8 cellular contexts compared by ENCODE assay signal in genomic region chr9:128276008-128276573, GRCh38. TPM values are rescaled to one million over a fixed set of nuclear protein-coding genes. Genes with fewer than 3 reads are reported as not detected.
A peak's percentile ranks its signal among the peaks of the same experiment; 100 is the strongest.
DNase-seq lines count a peak whose midpoint lies in the region; ATAC-seq, FAIRE-seq and TF ChIP-seq lines count a peak whose summit lies in the region.

Gene SWI5 (plus strand): TSS chr9:128276276.

- H3K4me1 ChIP-seq in HUES48 (ENCODE audit: control insufficient read depth, insufficient read depth, low read length) = 0 out of 2 replicates have a peak, but pooled peaks cover 4% of the 10 kb centered on the region
- peaks cover 16% of the 10 kb centered on the region for H3K4me1 ChIP-seq in NT2/D1 (ENCODE audit: insufficient read depth, insufficient read length)
- H3K4me1 ChIP-seq in H1 (replicated peaks in 1 of 4; ENCODE audit: control insufficient read depth in 3 of 4, insufficient read depth in 4 of 4, low read length in 3 of 4) = peaks cover 0 to 4% (median 3%) of the 10 kb centered on the region in 4 experiments; a peak in 5 of 7 replicates
- peaks cover 2% of the 10 kb centered on the region for H3K4me1 ChIP-seq in mesendoderm (ENCODE audit: control insufficient read depth, low read depth, low read length)

- no peak within 1 kb of the TSS for H2BK15ac ChIP-seq in H1 (ENCODE audit: low read length)
- no peak within 1 kb of the TSS for H2BK15ac ChIP-seq in mesendoderm (replicated peaks; ENCODE audit: low read depth)

- H4K5ac ChIP-seq in H1 (ENCODE audit: insufficient read length, low read depth, low read length) (peak within 1 kb of the TSS; percentile 13), mesendoderm (ENCODE audit: low read length) (peak within 1 kb of the TSS; percentile 91)

- H3K23ac ChIP-seq in H1 (ENCODE audit: insufficient read length) (no peak within 1 kb of the TSS), mesendoderm (ENCODE audit: low read length) (peak within 1 kb of the TSS; percentile 89)

- TF ChIP-seq CTCF in Calu3 (IDR thresholded peaks at IDR 0.05; ENCODE audit: unreplicated experiment) = no peak
- TF ChIP-seq CTCF in H1 (IDR thresholded peaks at IDR 0.05; ENCODE audit: control extremely low read depth in 1 of 3, insufficient read depth in 1 of 3, low read depth in 1 of 3, low read length in 3 of 3) = no peak

- 1% methylated on average over 38 of the region's 38 CpGs; no CpG with 5 or more reads in 1 of the 2 experiments for WGBS in H1 (ENCODE audit: extremely low coverage in 1 of 2, insufficient coverage in 1 of 2, insufficient read length in 1 of 2, insufficient replicate concordance in 2 of 2, low coverage in 1 of 2, low lambda C conversion rate in 2 of 2, missing lambda C conversion rate in 1 of 2), 2 experiments
- WGBS in mesendoderm (ENCODE audit: extremely low coverage, insufficient coverage, low lambda C conversion rate) = no CpG with 5 or more reads among the region's 38 CpGs

- POLR2A ChIA-PET in H1 (lab: Charles Lee; ENCODE audit: partially characterized antibody) = interaction anchor here (0.6 to 1.9 kb wide), 16 partner anchors 9 to 276 kb away, joined by 3 to 9 read pairs (median 4); partner anchors contain the start of genes CERCAM, GLE1, SPTAN1 and URM1

- H3K4ac ChIP-seq in H1 (replicated peaks; ENCODE audit: insufficient read length, low read depth, low read length) = peak within 1 kb of the TSS; percentile 47
- H3K4ac ChIP-seq in mesendoderm (ENCODE audit: low read depth, low read length) = peak within 1 kb of the TSS; percentile 93

- FAIRE-seq in H1 (lab: Jason Lieb, UNC) = no peak

- no peaks in the 10 kb centered on the region for H3K27me3 ChIP-seq in HUES48 (ENCODE audit: control insufficient read depth, insufficient read depth, low read length)
- H3K27me3 ChIP-seq in NT2/D1 (ENCODE audit: insufficient read depth, insufficient read length) = no peaks in the 10 kb centered on the region
- no peaks in the 10 kb centered on the region for H3K27me3 ChIP-seq in H1 (replicated peaks in 1 of 4; ENCODE audit: control insufficient read depth in 3 of 4, extremely low read depth in 1 of 4, insufficient read depth in 3 of 4, low read length in 3 of 4)
- no peaks in the 10 kb centered on the region for H3K27me3 ChIP-seq in mesendoderm (ENCODE audit: insufficient read depth, low read length, poor library complexity)

- H2BK5ac ChIP-seq in H1 (ENCODE audit: low read depth, low read length) = peak within 1 kb of the TSS; percentile 75
- H2BK5ac ChIP-seq in mesendoderm (ENCODE audit: low read length) = peak within 1 kb of the TSS; percentile 65

- intact Hi-C loops in Calu3 (cut with micrococcal nuclease; ENCODE audit: unreplicated experiment) = no loop called here

- H4K8ac ChIP-seq in H1 (ENCODE audit: extremely low read depth, insufficient read depth, low read length) = peak within 1 kb of the TSS; percentile 94
- H4K8ac ChIP-seq in mesendoderm (ENCODE audit: low read depth, low read length) = peak within 1 kb of the TSS; percentile 84

- no peak within 1 kb of the TSS for H3K14ac ChIP-seq in H1 (ENCODE audit: insufficient read length)

- TF ChIP-seq EP300 in H1 (IDR thresholded peaks at IDR 0.05; ENCODE audit: borderline replicate concordance in 1 of 2, low read depth in 2 of 2, low read length in 2 of 2) = no peak

- peak within 1 kb of the TSS; percentile 68 for H2BK12ac ChIP-seq in H1 (ENCODE audit: low read depth, low read length)

- H2BK120ac ChIP-seq in H1 (replicated peaks; ENCODE audit: low read depth, low read length) (no peak within 1 kb of the TSS), mesendoderm (ENCODE audit: low read depth, low read length) (no peak within 1 kb of the TSS)

- H2AK5ac ChIP-seq in H1 (ENCODE audit: low read depth, low read length) (no peak within 1 kb of the TSS), mesendoderm (ENCODE audit: low read length) (peak within 1 kb of the TSS; percentile 58)

- no peaks in the 10 kb centered on the region for H3K9me3 ChIP-seq in HUES48 (ENCODE audit: control insufficient read depth, insufficient read depth, low read length)
- H3K9me3 ChIP-seq in NT2/D1 (ENCODE audit: insufficient read depth, low read length) = no peaks in the 10 kb centered on the region
- no peaks in the 10 kb centered on the region for H3K9me3 ChIP-seq in H1 (ENCODE audit: insufficient read depth in 2 of 2, low read depth in 1 of 2, low read length in 1 of 2)

- peaks cover 11% of the 10 kb centered on the region for H3K23me2 ChIP-seq in H1 (ENCODE audit: low read depth, low read length)

- H3K9ac ChIP-seq in HUES48 (ENCODE audit: low read depth, low read length) (peak within 1 kb of the TSS; percentile 71), NT2/D1 (ENCODE audit: insufficient read length, low read depth) (peak within 1 kb of the TSS; percentile 96), H1 (replicated peaks in 1 of 4; ENCODE audit: extremely low read depth in 1 of 4, low read depth in 3 of 4, low read length in 3 of 4) (peak within 1 kb of the TSS in 3 of 4 experiments; percentile 69 to 78 (median 75); a peak in 6 of 7 replicates), mesendoderm (ENCODE audit: low read length) (peak within 1 kb of the TSS; percentile 98)

- peak within 1 kb of the TSS; percentile 90 to 94 for H3K4me2 ChIP-seq in H1 (ENCODE audit: insufficient read depth in 1 of 2, low read depth in 2 of 2, low read length in 2 of 2)
- H3K4me2 ChIP-seq in mesendoderm (ENCODE audit: low read length) = peak within 1 kb of the TSS; percentile 99

- peak within 1 kb of the TSS; percentile 63 for H3K56ac ChIP-seq in H1 (replicated peaks; ENCODE audit: insufficient read length, low read depth, low read length)
- peak within 1 kb of the TSS; percentile 97 for H3K56ac ChIP-seq in mesendoderm (ENCODE audit: low read length)

- H3K4me3 Mint-ChIP-seq in Calu3 (ENCODE audit: low read depth, unreplicated experiment) = peak within 1 kb of the TSS; percentile 77
- peak within 1 kb of the TSS; percentile 94 for H3K4me3 Mint-ChIP-seq in activated CD8-positive, alpha-beta memory T cell treated with anti-CD3 and anti-CD28 coated beads, Interleukin-2, amount 10 ng/mL, durations not matched to agents 7 days and 5 days

- H3K9me3 Mint-ChIP-seq in Calu3 (ENCODE audit: low read depth, unreplicated experiment) = no peaks in the 10 kb centered on the region
- H3K9me3 Mint-ChIP-seq in activated CD8-positive, alpha-beta memory T cell treated with anti-CD3 and anti-CD28 coated beads, Interleukin-2, amount 10 ng/mL, durations not matched to agents 7 days and 5 days (ENCODE audit: low read depth) = no peaks in the 10 kb centered on the region

- H3K27ac Mint-ChIP-seq in Calu3 (ENCODE audit: unreplicated experiment) = peak within 1 kb of the TSS; percentile 86
- peak within 1 kb of the TSS; percentile 92 for H3K27ac Mint-ChIP-seq in activated CD8-positive, alpha-beta memory T cell treated with anti-CD3 and anti-CD28 coated beads, Interleukin-2, amount 10 ng/mL, durations not matched to agents 7 days and 5 days

- peak; percentile 98 for DNase-seq in Calu3
- peak; percentile 99 for DNase-seq in NT2/D1 (ENCODE audit: low read depth, low spot score)
- DNase-seq in activated CD8-positive, alpha-beta memory T cell treated with anti-CD3 and anti-CD28 coated beads, Interleukin-2, amount 10 ng/mL, durations not matched to agents 7 days and 5 days = peak; percentile 100
- DNase-seq in H1 (ENCODE audit: low read depth in 1 of 2, low spot score in 2 of 2) = peak; percentile 99 to 100
- DNase-seq in mesendoderm = peak; percentile 99
- peak; percentile 99 for DNase-seq in stimulated activated CD8-positive, alpha-beta memory T cell treated with anti-CD3 and anti-CD28 coated beads, Interleukin-12 subunit alpha, Interleukin-12 subunit beta, amount 100 ng/mL, for 4 hours (ENCODE audit: low read depth)

- H4K20me1 ChIP-seq in H1 (replicated peaks in 1 of 2; ENCODE audit: control insufficient read depth in 1 of 2, insufficient read depth in 2 of 2, low read length in 2 of 2) = peaks cover 0 to 2% of the 10 kb centered on the region in 2 experiments

- no TSS peak for BruUV-seq in Calu3 (replicated peaks; lab: Mats Ljungman, UMichigan)

- peak; percentile 95 for ATAC-seq in GM21423 (IDR thresholded peaks at IDR 0.05; ENCODE audit: unreplicated experiment)
- ATAC-seq in activated CD8-positive, alpha-beta memory T cell treated with anti-CD3 and anti-CD28 coated beads, Interleukin-2, amount 10 ng/mL, durations not matched to agents 7 days and 5 days = peak; percentile 97

- H3K27ac ChIP-seq in HUES48 (ENCODE audit: low read depth, low read length) (peak within 1 kb of the TSS; percentile 84), H1 (ENCODE audit: low read depth, low read length) (peak within 1 kb of the TSS; percentile 47), mesendoderm (ENCODE audit: low read depth, low read length) (peak within 1 kb of the TSS; percentile 79)

- H3K18ac ChIP-seq in H1 (ENCODE audit: extremely low read depth, low read length) (peak within 1 kb of the TSS; percentile 63), mesendoderm (ENCODE audit: low read length) (peak within 1 kb of the TSS; percentile 89)

- peak within 1 kb of the TSS; percentile 49 for H4K91ac ChIP-seq in H1 (replicated peaks; ENCODE audit: insufficient read length, low read length)

- H3K4me3 ChIP-seq in HUES48 (ENCODE audit: low read depth, low read length) (peak within 1 kb of the TSS; percentile 79), NT2/D1 (ENCODE audit: insufficient read length, low read depth) (peak within 1 kb of the TSS; percentile 85), H1 (ENCODE audit: extremely low read depth in 1 of 4, insufficient read depth in 2 of 4, low read depth in 3 of 4, low read length in 4 of 4) (peak within 1 kb of the TSS; percentile 77 to 92 (median 87)), mesendoderm (ENCODE audit: low read length) (peak within 1 kb of the TSS; percentile 94)

- TF ChIP-seq POLR2A in H1 (IDR thresholded peaks at IDR 0.05; ENCODE audit: control extremely low read depth in 1 of 2, low read depth in 2 of 2, low read length in 2 of 2) = peak; percentile 96 to 99

- H3K36me3 ChIP-seq in HUES48 (ENCODE audit: control insufficient read depth, insufficient read depth, low read length) (peaks cover 24% of the 10 kb centered on the region), NT2/D1 (ENCODE audit: insufficient read depth, insufficient read length, low read length) (peaks cover 39% of the 10 kb centered on the region), H1 (ENCODE audit: control insufficient read depth in 2 of 4, insufficient read depth in 4 of 4, low read length in 3 of 4) (peaks cover 0 to 13% (median 7%) of the 10 kb centered on the region in 4 experiments; a peak in 6 of 8 replicates), mesendoderm (ENCODE audit: control insufficient read depth, insufficient read depth, low read length) (peaks cover 2% of the 10 kb centered on the region)

- H2BK20ac ChIP-seq in H1 (ENCODE audit: low read length) = no peak within 1 kb of the TSS

- H2AFZ ChIP-seq in H1 (ENCODE audit: low read length) = peak within 1 kb of the TSS; percentile 80

- H3K27me3 Mint-ChIP-seq in Calu3 (ENCODE audit: unreplicated experiment) = no peaks in the 10 kb centered on the region
- H3K27me3 Mint-ChIP-seq in activated CD8-positive, alpha-beta memory T cell treated with anti-CD3 and anti-CD28 coated beads, Interleukin-2, amount 10 ng/mL, durations not matched to agents 7 days and 5 days = no peaks in the 10 kb centered on the region

- no peaks in the 10 kb centered on the region for H3K79me1 ChIP-seq in H1 (ENCODE audit: low read depth, low read length)
- peaks cover 9% of the 10 kb centered on the region for H3K79me1 ChIP-seq in mesendoderm (ENCODE audit: low read length)

- H3K79me2 ChIP-seq in H1 (ENCODE audit: control insufficient read depth in 1 of 2, insufficient read depth in 2 of 2, low read length in 2 of 2) (peaks cover 0 to 8% of the 10 kb centered on the region in 2 experiments; a peak in 1 of 4 replicates), mesendoderm (ENCODE audit: control insufficient read depth, insufficient read depth, low read length) (peaks cover 4% of the 10 kb centered on the region)

- CTCF ChIA-PET in Calu3 (lab: Charles Lee) (interaction anchor here (0.6 to 0.8 kb wide), 3 partner anchors 12 to 88 kb away, joined by 3 read pairs; no protein-coding TSS in a partner anchor), H1 (lab: Charles Lee; ENCODE audit: partially characterized antibody) (interaction anchor here (0.6 kb wide), 1 partner anchor 17 kb away, joined by 3 read pairs; no protein-coding TSS in a partner anchor)
- CTCF ChIA-PET in activated CD8-positive, alpha-beta memory T cell treated with anti-CD3 and anti-CD28 coated beads, Interleukin-2, amount 10 ng/mL, durations not matched to agents 7 days and 5 days (lab: Charles Lee) = interaction anchor here (0.6 to 1.0 kb wide), 6 partner anchors 19 to 261 kb away, joined by 3 to 7 read pairs (median 3); no protein-coding TSS in a partner anchor

- no peak for TF ChIP-seq RAD21 in H1 (IDR thresholded peaks at IDR 0.05 in 1 of 2, conservative IDR thresholded peaks at IDR 0.05 in 1 of 2; ENCODE audit: low read depth in 2 of 2, low read length in 2 of 2)

- peaks cover 19% of the 10 kb centered on the region for H3K4me1 Mint-ChIP-seq in Calu3 (ENCODE audit: low read depth, unreplicated experiment)
- H3K4me1 Mint-ChIP-seq in activated CD8-positive, alpha-beta memory T cell treated with anti-CD3 and anti-CD28 coated beads, Interleukin-2, amount 10 ng/mL, durations not matched to agents 7 days and 5 days = peaks cover 50% of the 10 kb centered on the region

- H3K36me3 Mint-ChIP-seq in Calu3 (ENCODE audit: insufficient read depth, unreplicated experiment) = peaks cover 50% of the 10 kb centered on the region
- H3K36me3 Mint-ChIP-seq in activated CD8-positive, alpha-beta memory T cell treated with anti-CD3 and anti-CD28 coated beads, Interleukin-2, amount 10 ng/mL, durations not matched to agents 7 days and 5 days = peaks cover 9% of the 10 kb centered on the region

RNA-seq across cellular contexts. Expression of gene SWI5, which starts in this region (rescaled TPM):
- total RNA-seq in Calu3 (2022) = 9.6 and 9.7 TPM in 2 replicates
- 10 to 100 TPM; 11.8 to 12.1 TPM for total RNA-seq in activated CD8-positive, alpha-beta memory T cell treated with anti-CD3 and anti-CD28 coated beads, Interleukin-2, amount 10 ng/mL, durations not matched to agents 7 days and 5 days
- total RNA-seq in H1 (2021; fragmentation: NEBNext Ultra II Directional; extraction: Animal tissue kit (Norgen Biotek cat#: 25700)) = 25.5 and 29.0 TPM in 2 replicates
- 54.6 and 59.5 TPM in 2 replicates for polyA plus RNA-seq in H1 (2011; rRNA removed)
- 63.6 TPM for polyA plus RNA-seq in H1 (2011; cell fraction: cytosol; rRNA removed)
- polyA plus RNA-seq in H1 (2011; cell fraction: nucleus; rRNA removed) = 34.7 TPM
- polyA plus RNA-seq in H1 (2012, experiment 1 of 2) = 34.0 to 43.9 TPM (median 40.7 TPM) in 4 replicates
- polyA plus RNA-seq in H1 (2012, experiment 2 of 2) = 21.8 TPM
- polyA plus RNA-seq in H1 (2013, experiment 1 of 2) = 29.0 TPM
- 30.0 TPM for polyA plus RNA-seq in H1 (2013, experiment 2 of 2)
- polyA minus RNA-seq in H1 (2011; rRNA and poly(A)+ RNA removed) = 27.7 and 27.8 TPM in 2 replicates
- polyA minus RNA-seq in H1 (2011; cell fraction: cytosol; rRNA and poly(A)+ RNA removed) = 5.5 TPM
- polyA minus RNA-seq in H1 (2011; cell fraction: nucleus; rRNA and poly(A)+ RNA removed) = 11.5 TPM
- polyA plus RNA-seq in mesendoderm (2013, experiment 1 of 2) = 24.0 TPM
- 25.1 TPM for polyA plus RNA-seq in mesendoderm (2013, experiment 2 of 2)

Comparison
In these comparisons a context has a peak if more than half of its experiments do, and no peak if none do; other contexts are left out.
1. Peak in every context shown above with its lines: DNase-seq, ATAC-seq, H3K4me3 ChIP-seq and H3K27ac ChIP-seq.